In genomic region chr12:10722502-10722904, GRCh38 we compare ENCODE assay signal across 8 cellular contexts. TPM values are rescaled to one million over a fixed set of nuclear protein-coding genes. Genes with fewer than 3 reads are reported as not detected.
DNase-seq lines count a peak whose midpoint lies in the region; ATAC-seq and TF ChIP-seq lines count a peak whose summit lies in the region.

No MANE protein-coding gene starts in this region.

- CTCF ChIA-PET in HEK293 (lab: Yijun Ruan, JAX) = interaction anchor here (3.5 kb wide), 1 partner anchor 27 kb away, joined by 21 read pairs; no protein-coding TSS in a partner anchor

- H3K27ac ChIP-seq in HEK293 (ENCODE audit: extremely low read depth, low read depth, low read length) (peak overlapping the region; percentile 96), thymus (ENCODE audit: low read depth) (peak overlapping the region; percentile 92)

- H3K36me3 Mint-ChIP-seq in neural crest cell (ENCODE audit: low read depth) = no peaks in the 10 kb centered on the region

- peak; percentile 49 for DNase-seq in NCI-H226
- peak; percentile 72 to 76 for DNase-seq in activated T-cell treated with anti-CD3 and anti-CD28 coated beads, Interleukin-2, amount 50 U/mL, for 48 hours
- DNase-seq in fibroblast of peridontal ligament (ENCODE audit: extremely low read depth) = peak; percentile 52
- DNase-seq in neural crest cell (ENCODE audit: low read depth, low spot score) = peak; percentile 22
- no peak for DNase-seq in BE2C

- peaks cover 29% of the 10 kb centered on the region for H3K4me1 Mint-ChIP-seq in neural crest cell

- H3K9me3 ChIP-seq in HEK293 (ENCODE audit: control insufficient read depth, insufficient read depth, low read depth, low read length) = no peaks in the 10 kb centered on the region
- no peaks in the 10 kb centered on the region for H3K9me3 ChIP-seq in thymus (ENCODE audit: control insufficient read depth)
- no peaks in the 10 kb centered on the region for H3K9me3 ChIP-seq in BE2C

- ATAC-seq in GM18498 (IDR thresholded peaks at IDR 0.05; ENCODE audit: unreplicated experiment) = peak; percentile 54

- POLR2A ChIA-PET in HEK293 (lab: Yijun Ruan, JAX) = interaction anchor here (0.6 to 1.5 kb wide), 3 partner anchors 29 to 449 kb away, joined by 3 to 5 read pairs (median 3); partner anchors contain the start of gene SMIM10L1

- H3K4me3 ChIP-seq in HEK293 (ENCODE audit: low read depth, low read length) (peak overlapping the region; percentile 99), thymus (ENCODE audit: low read length) (peak overlapping the region; percentile 53), BE2C (ENCODE audit: low read depth, low read length) (no peak overlapping the region)

- no peaks in the 10 kb centered on the region for H3K36me3 ChIP-seq in HEK293 (ENCODE audit: control insufficient read depth in 2 of 2, insufficient read depth in 1 of 2, low read length in 2 of 2)
- no peaks in the 10 kb centered on the region for H3K36me3 ChIP-seq in thymus (ENCODE audit: control insufficient read depth, insufficient read depth)
- no peaks in the 10 kb centered on the region for H3K36me3 ChIP-seq in BE2C

- peaks cover 47% of the 10 kb centered on the region for H3K27me3 Mint-ChIP-seq in neural crest cell (ENCODE audit: low read depth)

- H3K27me3 ChIP-seq in thymus (ENCODE audit: control insufficient read depth, insufficient read depth) (peaks cover 9% of the 10 kb centered on the region), BE2C (peaks cover 88% of the 10 kb centered on the region)

- H3K4me3 Mint-ChIP-seq in neural crest cell = peak overlapping the region; percentile 98

- under 1% methylated on average over 36 of the region's 36 CpGs for WGBS in thymus

- H3K9me3 Mint-ChIP-seq in neural crest cell = no peaks in the 10 kb centered on the region

- TF ChIP-seq CTCF in HEK293 (tag by site-specific recombination; IDR thresholded peaks at IDR 0.05) (no peak; the same call in none of the 2 replicates), neural crest cell (conservative IDR thresholded peaks at IDR 0.05) (peak; percentile 45), BE2C (IDR thresholded peaks at IDR 0.05; ENCODE audit: low read depth, low read length) (no peak)

- peak overlapping the region; percentile 86 for H3K27ac Mint-ChIP-seq in neural crest cell (ENCODE audit: unreplicated experiment)

- H3K4me1 ChIP-seq in HEK293 (ENCODE audit: control insufficient read depth, insufficient read depth, low read length) = peaks cover 32% of the 10 kb centered on the region
- H3K4me1 ChIP-seq in thymus (ENCODE audit: control insufficient read depth, insufficient read depth, low read length) = peaks cover 4% of the 10 kb centered on the region
- H3K4me1 ChIP-seq in BE2C = no peaks in the 10 kb centered on the region

TF ChIP-seq in HEK293, 187 proteins besides CTCF, POLR2A, EP300 and RAD21:
- TF ChIP-seq GLIS2 (tag by site-specific recombination; IDR thresholded peaks at IDR 0.05) (peak; percentile 66), YY2 (tag by site-specific recombination; IDR thresholded peaks at IDR 0.05) (no peak), KLF9 (tag by site-specific recombination; IDR thresholded peaks at IDR 0.05; ENCODE audit: low read depth) (peak; percentile 44), ZBTB48 (tag by site-specific recombination; IDR thresholded peaks at IDR 0.05) (peak; percentile 64; the same call in 1 of the 2 replicates), KLF16 (tag by site-specific recombination; IDR thresholded peaks at IDR 0.05) (peak; percentile 3; the same call in 1 of the 2 replicates), ZBTB8A (tag by site-specific recombination; IDR thresholded peaks at IDR 0.05) (0 out of 2 replicates have a peak, but pooled peaks have one; percentile 12), GLIS1 (tag by site-specific recombination; IDR thresholded peaks at IDR 0.05) (peak; percentile 66), PRDM1 (tag by site-specific recombination; IDR thresholded peaks at IDR 0.05) (0 out of 2 replicates have a peak, but pooled peaks have one; percentile 4), ZNF677 (tag by site-specific recombination; IDR thresholded peaks at IDR 0.05) (no peak), ZEB2 (tag by site-specific recombination; IDR thresholded peaks at IDR 0.05) (0 out of 2 replicates have a peak, but pooled peaks have one; percentile 12), ZNF791 (tag by site-specific recombination; IDR thresholded peaks at IDR 0.05) (no peak), ZNF600 (tag by site-specific recombination; IDR thresholded peaks at IDR 0.05) (peak; percentile 6; the same call in 1 of the 2 replicates), ZBTB7A (tag by site-specific recombination; IDR thresholded peaks at IDR 0.05; ENCODE audit: low read depth) (peak; percentile 5; the same call in 1 of the 2 replicates), KLF1 (tag by site-specific recombination; IDR thresholded peaks at IDR 0.05) (peak; percentile 16; the same call in 1 of the 2 replicates), ZNF792 (tag by site-specific recombination; IDR thresholded peaks at IDR 0.05) (0 out of 2 replicates have a peak, but pooled peaks have one; percentile 47), ZNF423 (tag by site-specific recombination; IDR thresholded peaks at IDR 0.05) (peak; percentile 38; the same call in 1 of the 2 replicates), ZBTB11 (tag by site-specific recombination; conservative IDR thresholded peaks at IDR 0.05; ENCODE audit: low read depth) (peak; percentile 91), ZNF335 (tag by site-specific recombination; conservative IDR thresholded peaks at IDR 0.05) (peak; percentile 95), ZBTB26 (tag by site-specific recombination; optimal IDR thresholded peaks at IDR 0.05) (peak; percentile 70)
- TF ChIP-seq, protein P1, sequence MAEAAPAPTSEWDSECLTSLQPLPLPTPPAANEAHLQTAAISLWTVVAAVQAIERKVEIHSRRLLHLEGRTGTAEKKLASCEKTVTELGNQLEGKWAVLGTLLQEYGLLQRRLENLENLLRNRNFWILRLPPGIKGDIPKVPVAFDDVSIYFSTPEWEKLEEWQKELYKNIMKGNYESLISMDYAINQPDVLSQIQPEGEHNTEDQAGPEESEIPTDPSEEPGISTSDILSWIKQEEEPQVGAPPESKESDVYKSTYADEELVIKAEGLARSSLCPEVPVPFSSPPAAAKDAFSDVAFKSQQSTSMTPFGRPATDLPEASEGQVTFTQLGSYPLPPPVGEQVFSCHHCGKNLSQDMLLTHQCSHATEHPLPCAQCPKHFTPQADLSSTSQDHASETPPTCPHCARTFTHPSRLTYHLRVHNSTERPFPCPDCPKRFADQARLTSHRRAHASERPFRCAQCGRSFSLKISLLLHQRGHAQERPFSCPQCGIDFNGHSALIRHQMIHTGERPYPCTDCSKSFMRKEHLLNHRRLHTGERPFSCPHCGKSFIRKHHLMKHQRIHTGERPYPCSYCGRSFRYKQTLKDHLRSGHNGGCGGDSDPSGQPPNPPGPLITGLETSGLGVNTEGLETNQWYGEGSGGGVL (tag by site-specific recombination; IDR thresholded peaks at IDR 0.05) = no peak

RNA-seq across cellular contexts. Expression of gene YBX3, which starts 0.6 kb away (rescaled TPM):
- total RNA-seq in neural crest cell = 86.8 and 90.4 TPM in 2 replicates
- polyA plus RNA-seq in thymus = 446 TPM
- 0.77 TPM for polyA plus RNA-seq in BE2C (2012; ENCODE audit: insufficient read depth, insufficient read length, low read depth)

RNA-seq across cellular contexts. Expression of gene STYK1, which starts 48.7 kb away (rescaled TPM):
- total RNA-seq in neural crest cell = not detected in 2 replicates
- 0.62 TPM for polyA plus RNA-seq in thymus
- polyA plus RNA-seq in BE2C (2012; ENCODE audit: insufficient read depth, insufficient read length, low read depth) = not detected
